Comparison of ENCODE assay signal across 32 cellular contexts in the genomic region with DNA sequence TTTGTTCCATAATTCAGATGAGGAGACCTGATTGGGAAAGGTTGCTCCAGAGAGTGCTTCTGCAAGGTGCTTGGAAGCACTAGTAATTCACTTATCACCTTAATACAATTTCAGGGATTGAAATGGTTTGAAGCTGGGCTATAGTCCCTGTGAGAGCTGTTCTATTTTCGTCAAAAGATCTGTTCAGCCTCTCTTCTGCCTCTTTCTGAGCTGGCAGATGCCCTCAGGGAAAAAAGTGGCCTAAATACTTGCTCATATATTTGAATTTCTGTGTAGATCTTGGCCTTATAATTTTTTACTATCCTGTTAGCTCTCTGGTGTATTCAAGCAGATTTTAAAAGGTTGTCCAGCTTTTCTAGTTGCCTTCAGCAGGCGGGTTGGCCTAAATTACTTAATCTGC. TPM values are rescaled to one million over a fixed set of nuclear protein-coding genes. Genes with fewer than 3 reads are reported as not detected.
"Had no signal": no experiment of that assay in that cellular context is flagged by ENCODE, and none has a peak within 500 bp of the region (broad histone marks: within the 10 kb centered on the region; RNA-seq: fewer than 3 reads in every experiment).

No MANE protein-coding gene starts in this region.

- H3K36me3 ChIP-seq: breast epithelium, esophagus squamous epithelium, neutrophil, right lobe of liver, tibial nerve had no signal

- H3K9me3 ChIP-seq: breast epithelium, esophagus squamous epithelium, neutrophil, right lobe of liver, tibial nerve had no signal

- H3K4me3 ChIP-seq: breast epithelium, esophagus squamous epithelium, right lobe of liver, tibial nerve had no signal

- H3K27me3 ChIP-seq: neutrophil, right lobe of liver, tibial nerve had no signal

- ATAC-seq: activated T-cell treated with anti-CD3 and anti-CD28 coated beads, Interleukin-2, amount 50 U/mL, for 4 hours; activated T-helper 17 cell treated with anti-CD3 and anti-CD28 coated beads, Interleukin-2, amount 50 U/mL, for 72 hours; left ventricle myocardium superior; right lobe of liver had no signal

- DNase-seq: activated CD4-positive, alpha-beta memory T cell treated with anti-CD3 and anti-CD28 coated beads for 36 hours; activated CD4-positive, alpha-beta T cell treated with anti-CD3 and anti-CD28 coated beads for 4 hours; activated CD4-positive, CD25-positive, alpha-beta regulatory T cell; activated CD8-positive, alpha-beta memory T cell treated with anti-CD3 and anti-CD28 coated beads, Interleukin-2, amount 50 U/mL, for 4 hours; activated gamma-delta T cell treated with Interleukin-2 at 50 U/mL for 16 hours; activated naive CD4-positive, alpha-beta T cell treated with anti-CD3 and anti-CD28 coated beads, Interleukin-2, amount 50 U/mL, for 16 hours; activated T-cell treated with anti-CD3 and anti-CD28 coated beads, Interleukin-2, amount 50 U/mL, for 4 hours; amygdala; central memory CD4-positive, alpha-beta T cell; dermis blood vessel endothelial cell; effector CD4-positive, alpha-beta T cell; esophagus squamous epithelium; islet precursor cell; left ventricle myocardium superior; right lobe of liver; stimulated activated CD4-positive, alpha-beta T cell treated with anti-CD3 and anti-CD28 coated beads, Interleukin-2, amount 100 ng/mL, for 48 hours; stimulated activated naive CD4-positive, alpha-beta T cell treated with Interleukin-2 at 50 U/mL for 16 hours had no signal

- H3K27ac ChIP-seq: breast epithelium, epithelial cell of prostate, esophagus squamous epithelium, neutrophil, right lobe of liver, tibial nerve had no signal

- H3K4me1 ChIP-seq: breast epithelium, esophagus squamous epithelium, right lobe of liver, tibial nerve had no signal

RNA-seq across cellular contexts. Expression of gene C1orf146, which starts 22.3 kb away (rescaled TPM):
- total RNA-seq: activated CD4-positive, alpha-beta memory T cell treated with anti-CD3 and anti-CD28 coated beads for 36 hours; activated CD8-positive, alpha-beta memory T cell treated with anti-CD3 and anti-CD28 coated beads for 36 hours; activated T-cell treated with anti-CD3 and anti-CD28 coated beads, Interleukin-2, amount 50 U/mL, for 4 hours; activated T-helper 17 cell treated with anti-CD3 and anti-CD28 coated beads, Interleukin-2, amount 50 U/mL, for 72 hours; breast epithelium; dermis blood vessel endothelial cell; esophagus squamous epithelium; frontal cortex; left ventricle myocardium superior; lung microvascular endothelial cell; mesenteric fat pad; mucosa of gallbladder; osteocyte; posterior vena cava; right lobe of liver; skeletal muscle tissue; temporal lobe; tibial nerve; urinary bladder had no signal
- polyA plus RNA-seq: urinary bladder had no signal
